1 cellular context compared by ENCODE assay signal in the genomic region with DNA sequence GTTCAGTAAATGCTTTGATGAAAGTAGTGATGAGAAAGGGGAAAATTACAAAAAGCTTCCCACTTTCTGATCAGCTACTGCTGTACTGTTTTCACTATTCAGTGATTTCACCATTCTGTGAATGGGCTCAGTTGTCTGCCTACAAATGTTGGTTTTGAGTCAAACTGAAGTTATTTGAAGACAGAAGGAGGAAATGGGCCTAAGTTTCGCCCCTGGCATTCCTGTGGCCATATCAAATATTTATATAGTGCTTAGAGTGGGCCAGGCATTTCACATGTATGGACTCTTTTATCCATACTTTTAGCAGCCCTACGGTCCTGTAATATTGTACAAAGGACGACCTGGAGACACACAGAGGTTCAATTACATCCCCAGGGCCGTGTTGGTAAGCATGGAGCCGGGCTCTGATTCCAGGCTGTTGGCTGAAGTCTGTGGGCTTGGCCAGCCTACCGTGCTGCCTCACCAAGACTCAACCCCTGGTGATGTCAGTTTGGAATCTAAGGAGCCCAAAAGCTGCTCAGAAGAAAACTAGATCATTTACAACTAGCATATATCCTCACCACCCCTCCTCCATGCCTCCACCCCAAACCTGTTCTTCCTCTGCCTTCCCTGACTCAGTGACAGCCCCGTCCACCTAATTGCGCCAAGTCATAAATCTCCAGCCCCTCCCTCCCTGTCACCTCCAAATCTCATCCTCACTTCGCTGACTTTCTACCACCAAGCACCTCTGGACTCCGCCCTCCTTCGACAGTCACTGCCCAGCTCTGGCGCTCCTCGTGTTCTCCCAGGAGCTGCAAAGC.
A peak's percentile ranks its signal among the peaks of the same experiment; 100 is the strongest.
TF ChIP-seq lines count a peak whose summit lies in the region.

No MANE protein-coding gene starts in this region.

TF ChIP-seq in HepG2, 621 proteins besides CTCF, POLR2A, EP300 and RAD21 (continued from another document and continues in another):
- TF ChIP-seq ZNF597 (CRISPR knock-in tag; IDR thresholded peaks at IDR 0.05) (no peak), POGZ (CRISPR knock-in tag; IDR thresholded peaks at IDR 0.05) (no peak), CCAR2 (optimal IDR thresholded peaks at IDR 0.05; ENCODE audit: low read depth, low read length) (no peak), TFDP1 (CRISPR knock-in tag; IDR thresholded peaks at IDR 0.05; ENCODE audit: borderline replicate concordance) (no peak), NPAS2 (CRISPR knock-in tag; IDR thresholded peaks at IDR 0.05; ENCODE audit: borderline replicate concordance) (no peak), THAP8 (CRISPR knock-in tag; IDR thresholded peaks at IDR 0.05; ENCODE audit: borderline replicate concordance) (no peak), ZFP90 (CRISPR knock-in tag; IDR thresholded peaks at IDR 0.05; ENCODE audit: borderline replicate concordance) (no peak), MAFG (CRISPR knock-in tag; IDR thresholded peaks at IDR 0.05) (no peak), ZNF343 (CRISPR knock-in tag; IDR thresholded peaks at IDR 0.05) (no peak), SOX13 (IDR thresholded peaks at IDR 0.05) (no peak), SOX13 (CRISPR knock-in tag; conservative IDR thresholded peaks at IDR 0.05 in 1 of 2, IDR thresholded peaks at IDR 0.05 in 1 of 2) (peak in 1 of 2 experiments; percentile 17; a peak in 1 of 4 replicates), ATF7-NPFF (CRISPR knock-in tag; IDR thresholded peaks at IDR 0.05; ENCODE audit: low read depth) (no peak), FOXJ3 (CRISPR knock-in tag; IDR thresholded peaks at IDR 0.05; ENCODE audit: borderline replicate concordance) (no peak), TMF1 (CRISPR knock-in tag; IDR thresholded peaks at IDR 0.05; ENCODE audit: low read depth) (no peak), ZNF761 (CRISPR knock-in tag; conservative IDR thresholded peaks at IDR 0.05) (no peak), MTA1 (CRISPR knock-in tag; IDR thresholded peaks at IDR 0.05; ENCODE audit: borderline replicate concordance) (no peak), BRF2 (CRISPR knock-in tag; IDR thresholded peaks at IDR 0.05) (no peak), MIXL1 (CRISPR knock-in tag; IDR thresholded peaks at IDR 0.05) (no peak), ZNF382 (CRISPR knock-in tag; IDR thresholded peaks at IDR 0.05; ENCODE audit: borderline replicate concordance) (no peak), ZNF629 (CRISPR knock-in tag; conservative IDR thresholded peaks at IDR 0.05) (0 out of 2 replicates have a peak, but pooled peaks have one; percentile 4), RFX5 (IDR thresholded peaks at IDR 0.05; ENCODE audit: low read depth, low read length) (no peak), ASH2L (IDR thresholded peaks at IDR 0.05; ENCODE audit: insufficient read length, low read depth, low read length) (peak; percentile 26), HDAC2 (CRISPR knock-in tag; IDR thresholded peaks at IDR 0.05) (0 out of 2 replicates have a peak, but pooled peaks have one; percentile 30), TEAD2 (CRISPR knock-in tag; IDR thresholded peaks at IDR 0.05) (no peak), MTF2 (CRISPR knock-in tag; IDR thresholded peaks at IDR 0.05; ENCODE audit: borderline replicate concordance) (no peak), KLF15 (CRISPR knock-in tag; IDR thresholded peaks at IDR 0.05; ENCODE audit: borderline replicate concordance) (no peak), ZNF17 (CRISPR knock-in tag; IDR thresholded peaks at IDR 0.05) (no peak)
- TF ChIP-seq, protein P1, sequence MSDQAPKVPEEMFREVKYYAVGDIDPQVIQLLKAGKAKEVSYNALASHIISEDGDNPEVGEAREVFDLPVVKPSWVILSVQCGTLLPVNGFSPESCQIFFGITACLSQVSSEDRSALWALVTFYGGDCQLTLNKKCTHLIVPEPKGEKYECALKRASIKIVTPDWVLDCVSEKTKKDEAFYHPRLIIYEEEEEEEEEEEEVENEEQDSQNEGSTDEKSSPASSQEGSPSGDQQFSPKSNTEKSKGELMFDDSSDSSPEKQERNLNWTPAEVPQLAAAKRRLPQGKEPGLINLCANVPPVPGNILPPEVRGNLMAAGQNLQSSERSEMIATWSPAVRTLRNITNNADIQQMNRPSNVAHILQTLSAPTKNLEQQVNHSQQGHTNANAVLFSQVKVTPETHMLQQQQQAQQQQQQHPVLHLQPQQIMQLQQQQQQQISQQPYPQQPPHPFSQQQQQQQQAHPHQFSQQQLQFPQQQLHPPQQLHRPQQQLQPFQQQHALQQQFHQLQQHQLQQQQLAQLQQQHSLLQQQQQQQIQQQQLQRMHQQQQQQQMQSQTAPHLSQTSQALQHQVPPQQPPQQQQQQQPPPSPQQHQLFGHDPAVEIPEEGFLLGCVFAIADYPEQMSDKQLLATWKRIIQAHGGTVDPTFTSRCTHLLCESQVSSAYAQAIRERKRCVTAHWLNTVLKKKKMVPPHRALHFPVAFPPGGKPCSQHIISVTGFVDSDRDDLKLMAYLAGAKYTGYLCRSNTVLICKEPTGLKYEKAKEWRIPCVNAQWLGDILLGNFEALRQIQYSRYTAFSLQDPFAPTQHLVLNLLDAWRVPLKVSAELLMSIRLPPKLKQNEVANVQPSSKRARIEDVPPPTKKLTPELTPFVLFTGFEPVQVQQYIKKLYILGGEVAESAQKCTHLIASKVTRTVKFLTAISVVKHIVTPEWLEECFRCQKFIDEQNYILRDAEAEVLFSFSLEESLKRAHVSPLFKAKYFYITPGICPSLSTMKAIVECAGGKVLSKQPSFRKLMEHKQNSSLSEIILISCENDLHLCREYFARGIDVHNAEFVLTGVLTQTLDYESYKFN (CRISPR knock-in tag; conservative IDR thresholded peaks at IDR 0.05), result 0 out of 2 replicates have a peak, but pooled peaks have one; percentile 9
- TF ChIP-seq, protein P2, sequence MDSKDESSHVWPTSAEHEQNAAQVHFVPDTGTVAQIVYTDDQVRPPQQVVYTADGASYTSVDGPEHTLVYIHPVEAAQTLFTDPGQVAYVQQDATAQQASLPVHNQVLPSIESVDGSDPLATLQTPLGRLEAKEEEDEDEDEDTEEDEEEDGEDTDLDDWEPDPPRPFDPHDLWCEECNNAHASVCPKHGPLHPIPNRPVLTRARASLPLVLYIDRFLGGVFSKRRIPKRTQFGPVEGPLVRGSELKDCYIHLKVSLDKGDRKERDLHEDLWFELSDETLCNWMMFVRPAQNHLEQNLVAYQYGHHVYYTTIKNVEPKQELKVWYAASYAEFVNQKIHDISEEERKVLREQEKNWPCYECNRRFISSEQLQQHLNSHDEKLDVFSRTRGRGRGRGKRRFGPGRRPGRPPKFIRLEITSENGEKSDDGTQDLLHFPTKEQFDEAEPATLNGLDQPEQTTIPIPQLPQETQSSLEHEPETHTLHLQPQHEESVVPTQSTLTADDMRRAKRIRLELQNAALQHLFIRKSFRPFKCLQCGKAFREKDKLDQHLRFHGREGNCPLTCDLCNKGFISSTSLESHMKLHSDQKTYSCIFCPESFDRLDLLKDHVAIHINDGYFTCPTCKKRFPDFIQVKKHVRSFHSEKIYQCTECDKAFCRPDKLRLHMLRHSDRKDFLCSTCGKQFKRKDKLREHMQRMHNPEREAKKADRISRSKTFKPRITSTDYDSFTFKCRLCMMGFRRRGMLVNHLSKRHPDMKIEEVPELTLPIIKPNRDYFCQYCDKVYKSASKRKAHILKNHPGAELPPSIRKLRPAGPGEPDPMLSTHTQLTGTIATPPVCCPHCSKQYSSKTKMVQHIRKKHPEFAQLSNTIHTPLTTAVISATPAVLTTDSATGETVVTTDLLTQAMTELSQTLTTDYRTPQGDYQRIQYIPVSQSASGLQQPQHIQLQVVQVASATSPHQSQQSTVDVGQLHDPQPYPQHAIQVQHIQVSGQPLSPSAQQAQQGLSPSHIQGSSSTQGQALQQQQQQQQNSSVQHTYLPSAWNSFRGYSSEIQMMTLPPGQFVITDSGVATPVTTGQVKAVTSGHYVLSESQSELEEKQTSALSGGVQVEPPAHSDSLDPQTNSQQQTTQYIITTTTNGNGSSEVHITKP (CRISPR knock-in tag; IDR thresholded peaks at IDR 0.05; ENCODE audit: low read depth), result no peak
- TF ChIP-seq, protein P3, sequence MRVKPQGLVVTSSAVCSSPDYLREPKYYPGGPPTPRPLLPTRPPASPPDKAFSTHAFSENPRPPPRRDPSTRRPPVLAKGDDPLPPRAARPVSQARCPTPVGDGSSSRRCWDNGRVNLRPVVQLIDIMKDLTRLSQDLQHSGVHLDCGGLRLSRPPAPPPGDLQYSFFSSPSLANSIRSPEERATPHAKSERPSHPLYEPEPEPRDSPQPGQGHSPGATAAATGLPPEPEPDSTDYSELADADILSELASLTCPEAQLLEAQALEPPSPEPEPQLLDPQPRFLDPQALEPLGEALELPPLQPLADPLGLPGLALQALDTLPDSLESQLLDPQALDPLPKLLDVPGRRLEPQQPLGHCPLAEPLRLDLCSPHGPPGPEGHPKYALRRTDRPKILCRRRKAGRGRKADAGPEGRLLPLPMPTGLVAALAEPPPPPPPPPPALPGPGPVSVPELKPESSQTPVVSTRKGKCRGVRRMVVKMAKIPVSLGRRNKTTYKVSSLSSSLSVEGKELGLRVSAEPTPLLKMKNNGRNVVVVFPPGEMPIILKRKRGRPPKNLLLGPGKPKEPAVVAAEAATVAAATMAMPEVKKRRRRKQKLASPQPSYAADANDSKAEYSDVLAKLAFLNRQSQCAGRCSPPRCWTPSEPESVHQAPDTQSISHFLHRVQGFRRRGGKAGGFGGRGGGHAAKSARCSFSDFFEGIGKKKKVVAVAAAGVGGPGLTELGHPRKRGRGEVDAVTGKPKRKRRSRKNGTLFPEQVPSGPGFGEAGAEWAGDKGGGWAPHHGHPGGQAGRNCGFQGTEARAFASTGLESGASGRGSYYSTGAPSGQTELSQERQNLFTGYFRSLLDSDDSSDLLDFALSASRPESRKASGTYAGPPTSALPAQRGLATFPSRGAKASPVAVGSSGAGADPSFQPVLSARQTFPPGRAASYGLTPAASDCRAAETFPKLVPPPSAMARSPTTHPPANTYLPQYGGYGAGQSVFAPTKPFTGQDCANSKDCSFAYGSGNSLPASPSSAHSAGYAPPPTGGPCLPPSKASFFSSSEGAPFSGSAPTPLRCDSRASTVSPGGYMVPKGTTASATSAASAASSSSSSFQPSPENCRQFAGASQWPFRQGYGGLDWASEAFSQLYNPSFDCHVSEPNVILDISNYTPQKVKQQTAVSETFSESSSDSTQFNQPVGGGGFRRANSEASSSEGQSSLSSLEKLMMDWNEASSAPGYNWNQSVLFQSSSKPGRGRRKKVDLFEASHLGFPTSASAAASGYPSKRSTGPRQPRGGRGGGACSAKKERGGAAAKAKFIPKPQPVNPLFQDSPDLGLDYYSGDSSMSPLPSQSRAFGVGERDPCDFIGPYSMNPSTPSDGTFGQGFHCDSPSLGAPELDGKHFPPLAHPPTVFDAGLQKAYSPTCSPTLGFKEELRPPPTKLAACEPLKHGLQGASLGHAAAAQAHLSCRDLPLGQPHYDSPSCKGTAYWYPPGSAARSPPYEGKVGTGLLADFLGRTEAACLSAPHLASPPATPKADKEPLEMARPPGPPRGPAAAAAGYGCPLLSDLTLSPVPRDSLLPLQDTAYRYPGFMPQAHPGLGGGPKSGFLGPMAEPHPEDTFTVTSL (CRISPR knock-in tag; IDR thresholded peaks at IDR 0.05; ENCODE audit: borderline replicate concordance), result no peak
- TF ChIP-seq, protein P4, sequence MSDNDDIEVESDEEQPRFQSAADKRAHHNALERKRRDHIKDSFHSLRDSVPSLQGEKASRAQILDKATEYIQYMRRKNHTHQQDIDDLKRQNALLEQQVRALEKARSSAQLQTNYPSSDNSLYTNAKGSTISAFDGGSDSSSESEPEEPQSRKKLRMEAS (IDR thresholded peaks at IDR 0.05), result no peak
- TF ChIP-seq, protein P5, sequence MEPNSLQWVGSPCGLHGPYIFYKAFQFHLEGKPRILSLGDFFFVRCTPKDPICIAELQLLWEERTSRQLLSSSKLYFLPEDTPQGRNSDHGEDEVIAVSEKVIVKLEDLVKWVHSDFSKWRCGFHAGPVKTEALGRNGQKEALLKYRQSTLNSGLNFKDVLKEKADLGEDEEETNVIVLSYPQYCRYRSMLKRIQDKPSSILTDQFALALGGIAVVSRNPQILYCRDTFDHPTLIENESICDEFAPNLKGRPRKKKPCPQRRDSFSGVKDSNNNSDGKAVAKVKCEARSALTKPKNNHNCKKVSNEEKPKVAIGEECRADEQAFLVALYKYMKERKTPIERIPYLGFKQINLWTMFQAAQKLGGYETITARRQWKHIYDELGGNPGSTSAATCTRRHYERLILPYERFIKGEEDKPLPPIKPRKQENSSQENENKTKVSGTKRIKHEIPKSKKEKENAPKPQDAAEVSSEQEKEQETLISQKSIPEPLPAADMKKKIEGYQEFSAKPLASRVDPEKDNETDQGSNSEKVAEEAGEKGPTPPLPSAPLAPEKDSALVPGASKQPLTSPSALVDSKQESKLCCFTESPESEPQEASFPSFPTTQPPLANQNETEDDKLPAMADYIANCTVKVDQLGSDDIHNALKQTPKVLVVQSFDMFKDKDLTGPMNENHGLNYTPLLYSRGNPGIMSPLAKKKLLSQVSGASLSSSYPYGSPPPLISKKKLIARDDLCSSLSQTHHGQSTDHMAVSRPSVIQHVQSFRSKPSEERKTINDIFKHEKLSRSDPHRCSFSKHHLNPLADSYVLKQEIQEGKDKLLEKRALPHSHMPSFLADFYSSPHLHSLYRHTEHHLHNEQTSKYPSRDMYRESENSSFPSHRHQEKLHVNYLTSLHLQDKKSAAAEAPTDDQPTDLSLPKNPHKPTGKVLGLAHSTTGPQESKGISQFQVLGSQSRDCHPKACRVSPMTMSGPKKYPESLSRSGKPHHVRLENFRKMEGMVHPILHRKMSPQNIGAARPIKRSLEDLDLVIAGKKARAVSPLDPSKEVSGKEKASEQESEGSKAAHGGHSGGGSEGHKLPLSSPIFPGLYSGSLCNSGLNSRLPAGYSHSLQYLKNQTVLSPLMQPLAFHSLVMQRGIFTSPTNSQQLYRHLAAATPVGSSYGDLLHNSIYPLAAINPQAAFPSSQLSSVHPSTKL (CRISPR knock-in tag; IDR thresholded peaks at IDR 0.05), result peak; percentile 41; the same call in 1 of the 2 replicates
